ENCODE assay signal across 1 cellular context in the genomic region with DNA sequence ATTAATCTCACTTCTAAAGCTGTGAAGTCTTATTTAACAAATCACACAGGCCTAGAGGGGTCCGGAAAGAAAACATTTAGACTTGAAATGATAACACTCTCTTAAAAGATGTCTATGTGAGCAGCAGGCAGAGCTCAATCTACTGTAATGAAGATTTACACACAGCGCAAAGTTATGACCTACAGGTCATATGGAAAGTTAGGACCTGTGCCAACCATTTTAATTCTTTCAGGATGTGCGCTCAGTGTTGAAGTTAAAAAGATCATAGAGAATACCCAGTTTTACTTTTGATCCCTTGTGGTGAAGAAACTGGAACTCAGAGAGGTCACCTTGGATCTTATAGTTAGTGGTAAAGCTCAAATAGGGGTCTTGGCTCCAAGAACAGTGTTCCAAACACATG.
TF ChIP-seq lines count a peak whose summit lies in the region.

No MANE protein-coding gene starts in this region.

TF ChIP-seq in GM23338, 12 proteins besides CTCF, POLR2A, EP300 and RAD21 (continued from another document):
- TF ChIP-seq, protein P1, sequence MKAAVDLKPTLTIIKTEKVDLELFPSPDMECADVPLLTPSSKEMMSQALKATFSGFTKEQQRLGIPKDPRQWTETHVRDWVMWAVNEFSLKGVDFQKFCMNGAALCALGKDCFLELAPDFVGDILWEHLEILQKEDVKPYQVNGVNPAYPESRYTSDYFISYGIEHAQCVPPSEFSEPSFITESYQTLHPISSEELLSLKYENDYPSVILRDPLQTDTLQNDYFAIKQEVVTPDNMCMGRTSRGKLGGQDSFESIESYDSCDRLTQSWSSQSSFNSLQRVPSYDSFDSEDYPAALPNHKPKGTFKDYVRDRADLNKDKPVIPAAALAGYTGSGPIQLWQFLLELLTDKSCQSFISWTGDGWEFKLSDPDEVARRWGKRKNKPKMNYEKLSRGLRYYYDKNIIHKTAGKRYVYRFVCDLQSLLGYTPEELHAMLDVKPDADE (IDR thresholded peaks at IDR 0.05), result no peak
- TF ChIP-seq ZNF462 (CRISPR knock-in tag; IDR thresholded peaks at IDR 0.05), result no peak
- no peak for TF ChIP-seq REST (IDR thresholded peaks at IDR 0.05; ENCODE audit: unreplicated experiment)
- TF ChIP-seq ZNF331 (CRISPR knock-in tag; IDR thresholded peaks at IDR 0.05; ENCODE audit: low read depth), result no peak
- no peak for TF ChIP-seq NANOG (IDR thresholded peaks at IDR 0.05; ENCODE audit: borderline replicate concordance)
- no peak for TF ChIP-seq CREB1 (CRISPR knock-in tag; IDR thresholded peaks at IDR 0.05; ENCODE audit: low read depth)
- TF ChIP-seq POLR2AphosphoS5 (IDR thresholded peaks at IDR 0.05; ENCODE audit: low read depth), result no peak
